17 cellular contexts compared by ENCODE assay signal in the genomic region with DNA sequence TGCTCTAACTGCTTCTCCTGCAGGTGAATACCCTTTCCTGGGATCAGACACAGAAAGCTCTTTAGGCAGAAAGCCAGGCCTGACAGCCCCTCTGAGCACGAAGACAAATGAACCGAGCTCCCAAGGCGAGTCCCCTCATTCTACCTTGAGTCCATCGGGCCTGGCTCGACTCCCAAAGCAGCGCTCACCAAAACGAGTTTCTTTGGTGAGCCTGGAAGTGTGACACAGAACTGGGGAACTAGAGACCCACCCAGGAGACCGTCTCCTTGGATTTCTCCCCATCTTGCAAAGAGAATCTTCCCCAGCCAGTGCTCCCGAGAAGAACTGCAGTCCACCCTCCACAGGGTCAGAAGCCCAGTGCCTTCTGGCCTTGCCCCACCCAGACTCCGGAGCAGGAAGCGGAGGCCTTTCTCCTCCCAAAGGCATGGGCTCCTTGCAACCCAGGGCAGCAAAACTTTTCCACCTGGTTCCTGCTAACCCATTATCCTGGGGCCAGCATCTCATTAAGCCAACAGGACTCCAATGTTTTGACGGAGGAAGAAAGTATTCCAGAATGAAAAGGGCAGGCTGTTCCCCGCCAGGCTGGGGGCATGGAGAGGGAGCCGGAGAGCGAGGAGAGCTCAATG.
"Had no signal": no experiment of that assay in that cellular context is flagged by ENCODE, and none has a peak within 500 bp of the region (broad histone marks: within the 10 kb centered on the region; RNA-seq: fewer than 3 reads in every experiment).

No MANE protein-coding gene starts in this region.

- H3K27ac ChIP-seq: breast epithelium, pancreas, tibial nerve had no signal

- FAIRE-seq: islet of Langerhans, pancreas had no signal

- H3K4me1 ChIP-seq: breast epithelium, pancreas, tibial nerve had no signal

- ATAC-seq: activated naive CD8-positive, alpha-beta T cell treated with anti-CD3 and anti-CD28 coated beads, Interleukin-2, amount 50 U/mL, for 24 hours; pancreas; SK-N-SH treated with all-trans-retinoic acid at 6 μM for 48 hours had no signal

- H3K36me3 ChIP-seq: breast epithelium, gastroesophageal sphincter, heart right ventricle, left ventricle myocardium inferior, pancreas, tibial nerve had no signal

- H3K9me3 ChIP-seq: breast epithelium, gastroesophageal sphincter, heart right ventricle, left ventricle myocardium inferior, pancreas, tibial nerve had no signal

- DNase-seq: activated CD4-positive, CD25-positive, alpha-beta regulatory T cell treated with anti-CD3 and anti-CD28 coated beads, Interleukin-2, amount 50 U/mL, for 72 hours; activated naive CD4-positive, alpha-beta T cell treated with anti-CD3 and anti-CD28 coated beads for 36 hours; activated naive CD8-positive, alpha-beta T cell treated with anti-CD3 and anti-CD28 coated beads, Interleukin-2, amount 50 U/mL, for 24 hours; activated T-cell treated with anti-CD3 and anti-CD28 coated beads for 4 hours; erythroblast; stimulated activated CD4-positive, alpha-beta T cell treated with anti-CD3 and anti-CD28 coated beads, Interleukin-4, amount 100 ng/mL, for 1 hour; stimulated activated naive CD4-positive, alpha-beta T cell; T-helper 1 cell; T1000 had no signal

- H3K4me3 ChIP-seq: breast epithelium, gastroesophageal sphincter, heart right ventricle, left ventricle myocardium inferior, pancreas, tibial nerve had no signal

- H3K27me3 ChIP-seq: heart right ventricle, pancreas, tibial nerve had no signal
